18 cellular contexts compared by ENCODE assay signal in genomic region chr18:44508474-44508873, GRCh38.
DNase-seq lines count a peak whose midpoint lies in the region; ATAC-seq and TF ChIP-seq lines count a peak whose summit lies in the region.
"Had no signal": no experiment of that assay in that cellular context is flagged by ENCODE, and none has a peak within 500 bp of the region (broad histone marks: within the 10 kb centered on the region; RNA-seq: fewer than 3 reads in every experiment).

No MANE protein-coding gene starts in this region.

- peaks cover 9% of the 10 kb centered on the region for H3K4me1 Mint-ChIP-seq in activated CD8-positive, alpha-beta T cell treated with anti-CD3 and anti-CD28 coated beads for 36 hours (ENCODE audit: low read depth)
- H3K4me1 Mint-ChIP-seq in stimulated activated effector memory CD8-positive, alpha-beta T cell treated with anti-CD3 and anti-CD28 coated beads, Interleukin-12 subunit alpha, Interleukin-12 subunit beta, amount 100 ng/mL, for 72 hours = no peaks in the 10 kb centered on the region
- no peaks in the 10 kb centered on the region for H3K4me1 Mint-ChIP-seq in mesothelial cell of epicardium

- CTCF ChIA-PET in activated CD8-positive, alpha-beta T cell treated with anti-CD3 and anti-CD28 coated beads for 36 hours (lab: Charles Lee) = no interaction called here

- TF ChIP-seq POLR2A in GM18505 (IDR thresholded peaks at IDR 0.05; ENCODE audit: borderline replicate concordance, extremely low read depth, insufficient read depth, insufficient read length) = no peak

- H3K27me3 Mint-ChIP-seq in activated CD8-positive, alpha-beta T cell treated with anti-CD3 and anti-CD28 coated beads for 36 hours = no peaks in the 10 kb centered on the region
- H3K27me3 Mint-ChIP-seq in mesothelial cell of epicardium (ENCODE audit: low read depth) = no peaks in the 10 kb centered on the region
- H3K27me3 Mint-ChIP-seq: central memory CD8-positive, alpha-beta T cell; IgD-negative memory B cell had no signal

- intact Hi-C loops in activated CD8-positive, alpha-beta T cell treated with anti-CD3 and anti-CD28 coated beads for 36 hours (cut with micrococcal nuclease) = no loop called here

- POLR2A ChIA-PET in activated CD8-positive, alpha-beta T cell treated with anti-CD3 and anti-CD28 coated beads for 36 hours (lab: Charles Lee) = interaction anchor here (0.6 kb wide), 1 partner anchor 191 kb away, joined by 3 read pairs; no protein-coding TSS in a partner anchor

- H3K9me3 Mint-ChIP-seq in activated CD8-positive, alpha-beta T cell treated with anti-CD3 and anti-CD28 coated beads for 36 hours = no peaks in the 10 kb centered on the region
- H3K9me3 Mint-ChIP-seq in stimulated activated effector memory CD8-positive, alpha-beta T cell treated with anti-CD3 and anti-CD28 coated beads, Interleukin-12 subunit alpha, Interleukin-12 subunit beta, amount 100 ng/mL, for 72 hours = no peaks in the 10 kb centered on the region
- no peaks in the 10 kb centered on the region for H3K9me3 Mint-ChIP-seq in mesothelial cell of epicardium
- H3K9me3 Mint-ChIP-seq: central memory CD8-positive, alpha-beta T cell; IgD-negative memory B cell; T-helper 2 cell treated with Interferon-gamma antibody and Interleukin-4, amounts not matched to agents 5 μg/mL and 100 μg/mL, for 36 hours had no signal

- no peak for TF ChIP-seq CTCF in activated CD8-positive, alpha-beta T cell treated with anti-CD3 and anti-CD28 coated beads for 36 hours (IDR thresholded peaks at IDR 0.05)
- no peak for TF ChIP-seq CTCF in mesothelial cell of epicardium (IDR thresholded peaks at IDR 0.05; ENCODE audit: unreplicated experiment)

- H3K27ac Mint-ChIP-seq in activated CD8-positive, alpha-beta T cell treated with anti-CD3 and anti-CD28 coated beads for 36 hours = no peak overlapping the region
- H3K27ac Mint-ChIP-seq in stimulated activated effector memory CD8-positive, alpha-beta T cell treated with anti-CD3 and anti-CD28 coated beads, Interleukin-12 subunit alpha, Interleukin-12 subunit beta, amount 100 ng/mL, for 72 hours = no peak overlapping the region
- H3K27ac Mint-ChIP-seq in mesothelial cell of epicardium = no peak overlapping the region
- H3K27ac Mint-ChIP-seq: IgD-negative memory B cell; T-helper 2 cell treated with Interferon-gamma antibody and Interleukin-4, amounts not matched to agents 5 μg/mL and 100 μg/mL, for 36 hours had no signal

- ATAC-seq in GM18505 (IDR thresholded peaks at IDR 0.05; ENCODE audit: unreplicated experiment) (peak; percentile 2), GM21528 (IDR thresholded peaks at IDR 0.05; ENCODE audit: low FRiP score, unreplicated experiment) (peak; percentile 7)
- ATAC-seq in activated CD8-positive, alpha-beta T cell treated with anti-CD3 and anti-CD28 coated beads for 36 hours = peak; percentile 31
- peak; percentile 76 for ATAC-seq in stimulated activated effector memory CD8-positive, alpha-beta T cell treated with anti-CD3 and anti-CD28 coated beads, Interleukin-12 subunit alpha, Interleukin-12 subunit beta, amount 100 ng/mL, for 72 hours

- DNase-seq in activated CD8-positive, alpha-beta T cell treated with anti-CD3 and anti-CD28 coated beads for 36 hours = peak; percentile 6
- DNase-seq in stimulated activated effector memory CD8-positive, alpha-beta T cell treated with anti-CD3 and anti-CD28 coated beads, Interleukin-12 subunit alpha, Interleukin-12 subunit beta, amount 100 ng/mL, for 72 hours (ENCODE audit: low spot score in 2 of 2) = peak in 1 of 2 donors; percentile 51
- DNase-seq in cerebellar nuclear complex (lab: John Stamatoyannopoulos, UW) (no peak), kidney tubule cell (ENCODE audit: low spot score) (no peak), AG08395 (ENCODE audit: low spot score) (no peak), mesothelial cell of epicardium (ENCODE audit: low spot score in 2 of 2, unreplicated experiment in 2 of 2) (no peak)
- DNase-seq: activated CD4-positive, CD25-positive, alpha-beta regulatory T cell treated with anti-CD3 and anti-CD28 coated beads, Interleukin-2, amount 50 U/mL, for 72 hours; activated gamma-delta T cell treated with Interleukin-2 at 50 U/mL for 16 hours; effector memory CD4-positive, alpha-beta T cell; kidney glomerular epithelial cell; NCI-H1092 treated with DMSO at 0.1 percent for 48 hours; NCI-H748 treated with DMSO at 0.1 percent for 48 hours; retina had no signal

- no peak overlapping the region for H3K4me3 Mint-ChIP-seq in activated CD8-positive, alpha-beta T cell treated with anti-CD3 and anti-CD28 coated beads for 36 hours
- no peak overlapping the region for H3K4me3 Mint-ChIP-seq in stimulated activated effector memory CD8-positive, alpha-beta T cell treated with anti-CD3 and anti-CD28 coated beads, Interleukin-12 subunit alpha, Interleukin-12 subunit beta, amount 100 ng/mL, for 72 hours
- H3K4me3 Mint-ChIP-seq in mesothelial cell of epicardium = no peak overlapping the region
- H3K4me3 Mint-ChIP-seq: central memory CD8-positive, alpha-beta T cell; IgD-negative memory B cell; T-helper 2 cell treated with Interferon-gamma antibody and Interleukin-4, amounts not matched to agents 5 μg/mL and 100 μg/mL, for 36 hours had no signal

- H3K36me3 Mint-ChIP-seq in activated CD8-positive, alpha-beta T cell treated with anti-CD3 and anti-CD28 coated beads for 36 hours (ENCODE audit: low read depth) = no peaks in the 10 kb centered on the region
- H3K36me3 Mint-ChIP-seq in stimulated activated effector memory CD8-positive, alpha-beta T cell treated with anti-CD3 and anti-CD28 coated beads, Interleukin-12 subunit alpha, Interleukin-12 subunit beta, amount 100 ng/mL, for 72 hours = no peaks in the 10 kb centered on the region
- no peaks in the 10 kb centered on the region for H3K36me3 Mint-ChIP-seq in mesothelial cell of epicardium
- H3K36me3 Mint-ChIP-seq: IgD-negative memory B cell had no signal

Comparison
In these comparisons a context has a peak if more than half of its experiments do, and no peak if none do; other contexts are left out.
1. ATAC-seq: peak in every context shown above with its lines; median percentile 76 in stimulated activated effector memory CD8-positive, alpha-beta T cell treated with anti-CD3 and anti-CD28 coated beads, Interleukin-12 subunit alpha, Interleukin-12 subunit beta, amount 100 ng/mL, for 72 hours; 31 in activated CD8-positive, alpha-beta T cell treated with anti-CD3 and anti-CD28 coated beads for 36 hours; 7 in GM21528; 2 in GM18505.